Comparison of ENCODE assay signal across 8 cellular contexts in the genomic region with DNA sequence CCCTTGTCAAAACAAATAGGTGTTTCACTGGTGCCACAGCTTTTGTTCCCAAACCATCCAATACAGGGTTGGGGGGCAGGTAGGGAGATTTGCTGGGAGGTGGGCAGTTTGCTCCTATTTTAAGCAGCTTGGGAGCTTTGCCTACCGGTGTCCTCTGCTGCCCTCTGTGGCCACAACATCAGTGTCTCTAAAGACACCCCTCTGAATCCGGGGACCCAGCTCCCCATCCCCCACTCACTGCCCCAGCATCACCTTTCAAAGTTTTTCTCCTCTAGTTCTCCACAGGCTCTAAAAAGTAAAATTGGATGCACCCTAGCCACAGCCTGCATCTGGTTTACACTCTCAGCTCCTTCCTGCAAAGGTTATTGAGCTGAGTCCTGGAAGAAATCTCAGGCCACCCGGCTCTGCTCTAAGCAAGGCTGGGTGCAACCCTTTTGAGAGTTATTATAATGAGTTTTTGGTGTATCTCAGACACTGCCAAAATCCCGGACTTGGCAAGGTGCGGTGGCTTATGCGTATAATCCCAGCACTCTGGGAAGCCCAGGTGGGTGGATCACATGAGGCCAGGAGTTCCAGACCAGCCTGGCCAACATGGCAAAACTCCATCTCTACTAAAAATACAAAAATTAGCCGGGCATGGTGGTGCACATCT. TPM values are rescaled to one million over a fixed set of nuclear protein-coding genes. Genes with fewer than 3 reads are reported as not detected.
DNase-seq lines count a peak whose midpoint lies in the region; ATAC-seq and FAIRE-seq lines count a peak whose summit lies in the region.
"Had no signal": no experiment of that assay in that cellular context is flagged by ENCODE, and none has a peak within 500 bp of the region (broad histone marks: within the 10 kb centered on the region; RNA-seq: fewer than 3 reads in every experiment).

No MANE protein-coding gene starts in this region.

- peaks cover 12% of the 10 kb centered on the region for H3K4me1 Mint-ChIP-seq in activated naive CD4-positive, alpha-beta T cell treated with anti-CD3 and anti-CD28 coated beads for 36 hours (ENCODE audit: low read depth)

- intact Hi-C loops in activated naive CD4-positive, alpha-beta T cell treated with anti-CD3 and anti-CD28 coated beads for 36 hours (cut with micrococcal nuclease), result loop anchor here (1.0 kb wide), 2 partner anchors 231 to 283 kb away; no protein-coding TSS in a partner anchor

- H3K36me3 Mint-ChIP-seq in activated naive CD4-positive, alpha-beta T cell treated with anti-CD3 and anti-CD28 coated beads for 36 hours (ENCODE audit: low read depth), result no peaks in the 10 kb centered on the region
- H3K36me3 Mint-ChIP-seq: memory B cell had no signal

- peak; percentile 14 for DNase-seq in DMS153 (lab: John Stamatoyannopoulos, UW)
- peak; percentile 15 for DNase-seq in HT1080 (ENCODE audit: low read depth)
- DNase-seq in activated naive CD4-positive, alpha-beta T cell treated with anti-CD3 and anti-CD28 coated beads for 36 hours, result peak; percentile 65
- DNase-seq in lung microvascular endothelial cell (ENCODE audit: low read depth in 2 of 2), result peak; percentile 49 to 56
- DNase-seq in HTR-8/SVneo (ENCODE audit: insufficient read length, low spot score), result no peak

- FAIRE-seq in HTR-8/SVneo (lab: Jason Lieb, UNC), result no peak

- H3K27ac Mint-ChIP-seq in activated naive CD4-positive, alpha-beta T cell treated with anti-CD3 and anti-CD28 coated beads for 36 hours, result no peak overlapping the region
- H3K27ac Mint-ChIP-seq: memory B cell had no signal

- CTCF ChIA-PET in activated naive CD4-positive, alpha-beta T cell treated with anti-CD3 and anti-CD28 coated beads for 36 hours (lab: Charles Lee), result interaction anchor here (0.6 to 1.5 kb wide), 9 partner anchors 11 to 1082 kb away, joined by 3 to 10 read pairs (median 5); no protein-coding TSS in a partner anchor

- H3K9me3 Mint-ChIP-seq in activated naive CD4-positive, alpha-beta T cell treated with anti-CD3 and anti-CD28 coated beads for 36 hours, result no peaks in the 10 kb centered on the region
- H3K9me3 Mint-ChIP-seq: memory B cell had no signal

- H3K27me3 Mint-ChIP-seq in activated naive CD4-positive, alpha-beta T cell treated with anti-CD3 and anti-CD28 coated beads for 36 hours (ENCODE audit: low read depth), result peaks cover 28% of the 10 kb centered on the region

- no peak overlapping the region for H3K4me3 Mint-ChIP-seq in activated naive CD4-positive, alpha-beta T cell treated with anti-CD3 and anti-CD28 coated beads for 36 hours
- H3K4me3 Mint-ChIP-seq: memory B cell had no signal

- no peak for ATAC-seq in HG03565 (IDR thresholded peaks at IDR 0.05; ENCODE audit: unreplicated experiment)
- no peak for ATAC-seq in HG02759 (IDR thresholded peaks at IDR 0.05; ENCODE audit: unreplicated experiment)

RNA-seq across cellular contexts. Expression of a gene that starts 2.9 kb away (rescaled TPM):
- 21.8 and 25.8 TPM in 2 replicates for total RNA-seq in HT1080 (2014; rRNA removed; shearing (Covaris generic))
- polyA plus RNA-seq in HT1080 (2015; cell fraction: cytosol; rRNA removed), result 25.3 and 30.2 TPM in 2 replicates
- polyA plus RNA-seq in HT1080 (2015; cell fraction: nucleus; rRNA removed), result 29.1 and 30.2 TPM in 2 replicates
- 1 to 10 TPM; 2.1 to 2.9 TPM for total RNA-seq in activated naive CD4-positive, alpha-beta T cell treated with anti-CD3 and anti-CD28 coated beads for 36 hours
- 119 and 128 TPM in 2 replicates for total RNA-seq in lung microvascular endothelial cell
